In the genomic region with DNA sequence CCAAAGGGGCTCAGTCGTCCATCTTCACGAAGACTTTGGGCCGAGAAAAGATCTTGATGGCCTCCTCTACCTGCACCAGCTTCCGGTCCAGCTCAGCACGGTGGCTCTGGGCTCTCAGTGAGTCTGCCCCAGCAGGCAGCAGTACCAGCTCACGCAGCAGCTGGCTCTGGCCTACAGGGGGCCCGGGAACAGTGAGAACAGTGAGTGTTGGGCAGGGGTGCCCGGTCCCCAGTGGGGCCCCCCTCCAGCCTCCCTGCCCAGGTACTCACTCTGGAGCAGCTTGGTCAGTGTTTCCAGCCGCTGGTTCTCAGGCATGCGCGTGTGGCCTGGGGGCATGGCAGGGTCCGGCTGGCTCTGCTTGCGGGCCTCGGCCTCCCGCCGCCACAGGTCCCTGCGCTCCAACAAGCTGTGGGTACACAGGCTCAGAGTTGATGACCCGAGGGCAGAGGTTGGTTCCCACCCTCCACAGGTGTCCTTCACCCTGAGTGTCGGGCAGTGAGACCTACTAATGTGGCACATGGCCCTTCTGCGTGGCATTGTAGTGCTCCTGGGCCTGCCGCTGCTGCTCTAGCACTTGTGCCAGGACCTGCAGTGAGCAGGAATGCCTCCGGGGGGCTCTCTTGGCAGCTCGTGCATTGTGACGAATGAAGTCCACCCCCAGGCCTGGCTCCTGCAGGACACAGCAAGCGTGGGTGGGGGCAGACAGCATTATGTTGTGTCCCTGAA, we compare ENCODE assay signal across 9 cellular contexts. TPM values are rescaled to one million over a fixed set of nuclear protein-coding genes. Genes with fewer than 3 reads are reported as not detected.
A peak's percentile ranks its signal among the peaks of the same experiment; 100 is the strongest.
DNase-seq lines count a peak whose midpoint lies in the region; ATAC-seq, FAIRE-seq and TF ChIP-seq lines count a peak whose summit lies in the region.
"Had no signal": no experiment of that assay in that cellular context is flagged by ENCODE, and none has a peak within 500 bp of the region (broad histone marks: within the 10 kb centered on the region; RNA-seq: fewer than 3 reads in every experiment).

No MANE protein-coding gene starts in this region.

- TF ChIP-seq POLR2A in GM12891 (IDR thresholded peaks at IDR 0.05; ENCODE audit: low read depth, low read length) = no peak

- no peak for ATAC-seq in HG03354 (IDR thresholded peaks at IDR 0.05; ENCODE audit: poor library complexity, severe bottlenecking, unreplicated experiment)

- no peak for FAIRE-seq in GM12891 (lab: Jason Lieb, UNC)

- DNase-seq in germinal center (ENCODE audit: low spot score) (peak; percentile 44), GM12891 (ENCODE audit: insufficient read length, low spot score) (no peak), D341Med (ENCODE audit: low spot score) (no peak), NCI-H1092 (lab: John Stamatoyannopoulos, UW) (no peak)

- peak; percentile 37; the same call in 1 of the 2 replicates for TF ChIP-seq CTCF in C4-2B (conservative IDR thresholded peaks at IDR 0.05)
- TF ChIP-seq CTCF in GM12874 (IDR thresholded peaks at IDR 0.05; ENCODE audit: insufficient read depth, low read depth, low read length) = peak; percentile 51; the same call in 1 of the 2 replicates
- TF ChIP-seq CTCF in WI38 (IDR thresholded peaks at IDR 0.05; ENCODE audit: low read depth, low read length) = 0 out of 2 replicates have a peak, but pooled peaks have one; percentile 12

- no peak overlapping the region for H3K27ac ChIP-seq in C4-2B
- H3K27ac ChIP-seq: parathyroid adenoma had no signal

- no peak overlapping the region for H3K4me3 ChIP-seq in WI38 (ENCODE audit: low read depth, low read length)

TF ChIP-seq in GM12891, 5 proteins besides CTCF, POLR2A, EP300 and RAD21:
- no peak for TF ChIP-seq PAX5 (IDR thresholded peaks at IDR 0.05; ENCODE audit: insufficient read depth, low read length, severe bottlenecking)

RNA-seq across cellular contexts. Expression of a gene that starts 2.6 kb away (rescaled TPM):
- polyA plus RNA-seq in GM12891 (2012; ENCODE audit: low read depth, missing spikeins) = 2.4 TPM

RNA-seq across cellular contexts. Expression of a gene that starts 3.2 kb away (rescaled TPM):
- polyA plus RNA-seq in GM12891 (2012; ENCODE audit: low read depth, missing spikeins) = 5.9 TPM

RNA-seq across cellular contexts. Expression of a gene that starts 3.3 kb away (rescaled TPM):
- polyA plus RNA-seq in GM12891 (2012; ENCODE audit: low read depth, missing spikeins) = 23.8 TPM

RNA-seq across cellular contexts. Expression of a gene that starts 3.3 kb away (rescaled TPM):
- 3.1 TPM for polyA plus RNA-seq in GM12891 (2012; ENCODE audit: low read depth, missing spikeins)

RNA-seq across cellular contexts. Expression of a gene that starts 18.4 kb away (rescaled TPM):
- 56.0 TPM for polyA plus RNA-seq in GM12891 (2012; ENCODE audit: low read depth, missing spikeins)
